15 cellular contexts compared by ENCODE assay signal in the genomic region with DNA sequence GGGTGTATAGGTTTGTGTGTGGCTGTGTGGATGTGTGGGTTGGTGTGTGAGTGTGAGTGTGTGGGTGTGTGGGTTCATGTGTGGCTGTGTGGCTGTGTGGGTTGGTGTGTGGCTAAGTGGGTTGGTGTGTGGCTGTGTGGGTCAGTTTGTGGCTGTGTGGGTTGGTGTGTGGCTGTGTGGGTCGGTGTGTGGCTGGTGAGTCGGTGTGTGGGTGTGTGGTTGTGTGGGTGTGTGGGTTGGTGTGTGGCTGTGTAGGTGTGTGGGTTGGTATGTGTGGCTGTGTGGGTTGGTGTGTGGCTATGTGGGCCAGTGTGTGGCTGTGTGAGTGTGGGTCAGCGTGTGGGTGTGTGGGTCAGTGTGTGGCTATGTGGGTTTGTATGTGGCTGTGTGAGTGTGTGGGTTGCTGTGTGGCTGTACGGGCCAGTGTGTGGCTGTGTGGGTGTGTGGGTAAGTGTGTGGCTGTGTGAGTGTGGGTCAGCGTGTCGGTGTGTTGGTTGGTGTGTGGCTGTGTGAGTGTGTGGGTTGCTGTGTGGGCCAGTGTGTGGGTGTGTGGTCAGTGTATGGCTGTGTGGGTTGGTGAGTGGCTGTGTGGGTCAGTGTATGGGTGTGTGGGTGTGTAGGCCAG.
"Had no signal": no experiment of that assay in that cellular context is flagged by ENCODE, and none has a peak within 500 bp of the region (broad histone marks: within the 10 kb centered on the region; RNA-seq: fewer than 3 reads in every experiment).

No MANE protein-coding gene starts in this region.

- H3K4me2 ChIP-seq: hepatocyte, smooth muscle cell had no signal

- H3K4me3 ChIP-seq: coronary artery, hepatocyte, lung, right atrium auricular region, smooth muscle cell, vagina had no signal

- H3K79me2 ChIP-seq: hepatocyte had no signal

- H3K9me3 ChIP-seq: right atrium auricular region, vagina had no signal

- H3K36me3 ChIP-seq: right atrium auricular region, vagina had no signal

- H3K27ac ChIP-seq: coronary artery, hepatocyte, right atrium auricular region, vagina had no signal

- H2AFZ ChIP-seq: hepatocyte had no signal

- H3K4me1 ChIP-seq: right atrium auricular region, vagina had no signal

- ATAC-seq: left colon, left ventricle myocardium superior had no signal

- H3K27me3 ChIP-seq: hepatocyte, right atrium auricular region, vagina had no signal

- DNase-seq: effector CD8-positive, alpha-beta T cell; foreskin melanocyte; head of caudate nucleus; left colon; left ventricle myocardium superior; mesenchymal stem cell; naive B cell; stimulated activated CD4-positive, alpha-beta T cell treated with anti-CD3 and anti-CD28 coated beads, Interleukin-2, amount 100 ng/mL, for 48 hours; stimulated activated naive CD4-positive, alpha-beta T cell treated with Interleukin-2 at 50 U/mL for 16 hours had no signal
